ENCODE assay signal across 9 cellular contexts in the genomic region with DNA sequence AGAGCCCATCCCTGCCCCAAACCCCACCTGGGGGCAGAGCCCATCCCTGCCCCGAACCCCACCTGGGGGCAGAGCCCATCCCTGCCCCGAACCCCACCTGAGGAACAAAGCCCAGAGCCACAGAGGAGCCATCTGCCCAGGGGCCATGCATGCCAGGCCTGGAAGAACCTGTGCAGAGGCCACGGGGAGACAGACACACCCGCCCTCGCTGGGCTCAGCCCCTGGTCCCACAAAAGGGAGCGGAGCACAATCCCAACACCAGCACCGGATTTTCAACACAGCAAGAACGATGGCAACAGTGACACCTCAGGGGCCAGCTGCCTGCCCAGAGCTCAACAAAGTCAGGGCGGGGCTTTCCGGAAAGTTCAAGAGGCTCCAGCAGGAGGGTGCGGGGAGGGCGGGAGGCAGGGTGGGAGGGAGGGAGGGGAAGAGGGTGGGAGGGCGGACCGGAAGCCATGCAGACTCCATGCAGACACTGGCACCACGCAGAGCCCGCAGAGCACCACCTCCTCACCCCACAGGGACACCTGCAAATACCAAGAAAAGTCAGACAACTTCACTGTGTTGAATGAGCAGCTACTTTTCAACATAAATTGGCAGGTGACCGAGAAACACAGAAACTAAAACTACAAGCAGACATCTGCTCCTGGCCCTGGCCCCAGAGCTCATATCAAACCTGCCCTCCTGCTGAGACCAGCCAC. TPM values are rescaled to one million over a fixed set of nuclear protein-coding genes. Genes with fewer than 3 reads are reported as not detected.
DNase-seq lines count a peak whose midpoint lies in the region; ATAC-seq and TF ChIP-seq lines count a peak whose summit lies in the region.
"Had no signal": no experiment of that assay in that cellular context is flagged by ENCODE, and none has a peak within 500 bp of the region (broad histone marks: within the 10 kb centered on the region; RNA-seq: fewer than 3 reads in every experiment).

No MANE protein-coding gene starts in this region.

- no peaks in the 10 kb centered on the region for H3K27me3 ChIP-seq in HL-60 (ENCODE audit: insufficient read depth, poor library complexity, severe bottlenecking)
- H3K27me3 ChIP-seq in gastroesophageal sphincter, result no peaks in the 10 kb centered on the region

- peaks cover 0 to 90% of the 10 kb centered on the region in 2 donors for H3K36me3 ChIP-seq in gastroesophageal sphincter

- WGBS in gastroesophageal sphincter (ENCODE audit: low coverage in 1 of 2), 2 donors, result 17 to 63% methylated on average over 1 of the region's 17 CpGs

- H3K9me3 ChIP-seq in gastroesophageal sphincter, result no peaks in the 10 kb centered on the region
- H3K9me3 ChIP-seq: psoas muscle had no signal

- H3K27ac ChIP-seq in HL-60 (replicated peaks), result no peak overlapping the region
- peak overlapping the region in 3 of 4 donors; percentile 51 to 69 (median 51) for H3K27ac ChIP-seq in gastroesophageal sphincter
- H3K27ac ChIP-seq: psoas muscle had no signal

- no peak for TF ChIP-seq POLR2A in gastroesophageal sphincter (IDR thresholded peaks at IDR 0.05)

- no peak for TF ChIP-seq CTCF in HL-60 (IDR thresholded peaks at IDR 0.05; ENCODE audit: insufficient read depth, low read length)
- no peak for TF ChIP-seq CTCF in gastroesophageal sphincter (IDR thresholded peaks at IDR 0.05)

- no peak overlapping the region for H3K4me3 ChIP-seq in HL-60 (replicated peaks; ENCODE audit: insufficient read depth, low read length)
- no peak overlapping the region for H3K4me3 ChIP-seq in gastroesophageal sphincter
- H3K4me3 ChIP-seq: psoas muscle had no signal

- DNase-seq in HL-60 (ENCODE audit: low read depth in 1 of 2, low spot score in 1 of 2), result peak; percentile 16 to 30
- peak; percentile 48 for DNase-seq in activated CD8-positive, alpha-beta memory T cell treated with anti-CD3 and anti-CD28 coated beads, Interleukin-2, amount 50 U/mL, for 4 hours
- peak; percentile 17 to 31 (median 25) for DNase-seq in stimulated activated CD4-positive, alpha-beta T cell treated with anti-CD3 and anti-CD28 coated beads, TNF-alpha, amount 100 ng/mL, for 48 hours (ENCODE audit: low read depth in 3 of 3)
- no peak for DNase-seq in foreskin melanocyte
- DNase-seq in islet precursor cell, result no peak
- DNase-seq: psoas muscle had no signal

- TF ChIP-seq EP300 in gastroesophageal sphincter (IDR thresholded peaks at IDR 0.05), result no peak

- peaks cover 0 to 27% (median 9%) of the 10 kb centered on the region in 3 donors for H3K4me1 ChIP-seq in gastroesophageal sphincter
- H3K4me1 ChIP-seq: psoas muscle had no signal

- ATAC-seq in gastroesophageal sphincter (peak; percentile 70), HG02870 (IDR thresholded peaks at IDR 0.05; ENCODE audit: unreplicated experiment) (no peak), HG03039 (IDR thresholded peaks at IDR 0.05; ENCODE audit: unreplicated experiment) (no peak)

RNA-seq across cellular contexts. Expression of a gene that starts 27.9 kb away (rescaled TPM):
- 1 to 10 TPM in 3 of 4 donors, under 1 TPM in 1; 0.67 to 4.2 (median 2.2) TPM for total RNA-seq in gastroesophageal sphincter

RNA-seq across cellular contexts. Expression of a gene that starts 38.5 kb away (rescaled TPM):
- 100 to 1,000 TPM in 1 of 4 donors, 10 to 100 TPM in 3; 69.2 to 141 (median 85.1) TPM for total RNA-seq in gastroesophageal sphincter

RNA-seq across cellular contexts. Expression of a gene that starts 47.1 kb away (rescaled TPM):
- total RNA-seq in gastroesophageal sphincter, result 10 to 100 TPM; 53.9 to 64.8 (median 57.9) TPM

Comparison
In these comparisons a context has a peak if more than half of its experiments do, and no peak if none do; other contexts are left out.
1. DNase-seq: peak in HL-60 (2 of 2), activated CD8-positive, alpha-beta memory T cell treated with anti-CD3 and anti-CD28 coated beads, Interleukin-2, amount 50 U/mL, for 4 hours (single experiment) and stimulated activated CD4-positive, alpha-beta T cell treated with anti-CD3 and anti-CD28 coated beads, TNF-alpha, amount 100 ng/mL, for 48 hours (3 of 3); none in foreskin melanocyte (single experiment) and islet precursor cell (single experiment).